Comparison of ENCODE assay signal across 8 cellular contexts in genomic region chr7:129225931-129226572, GRCh38. TPM values are rescaled to one million over a fixed set of nuclear protein-coding genes. Genes with fewer than 3 reads are reported as not detected.
DNase-seq lines count a peak whose midpoint lies in the region; ATAC-seq and TF ChIP-seq lines count a peak whose summit lies in the region.

No MANE protein-coding gene starts in this region.

- H3K4me1 ChIP-seq in SJCRH30 (peaks cover 13% of the 10 kb centered on the region; the same call in 1 of the 2 replicates), esophagus squamous epithelium (peaks cover 0 to 52% (median 13%) of the 10 kb centered on the region in 3 donors), prostate gland (replicated peaks) (peaks cover 7% of the 10 kb centered on the region)

- DNase-seq in NCI-H82 (lab: John Stamatoyannopoulos, UW), result peak; percentile 54
- no peak for DNase-seq in NCI-H82 treated with DMSO at 0.1 percent for 48 hours (lab: John Stamatoyannopoulos, UW; ENCODE audit: unreplicated experiment)
- DNase-seq in SJCRH30, result peak in 1 of 2 experiments; percentile 63
- no peak for DNase-seq in esophagus squamous epithelium (lab: John Stamatoyannopoulos, UW)
- DNase-seq in prostate gland (ENCODE audit: low spot score), result no peak
- DNase-seq in HEK293T (ENCODE audit: extremely low spot score), result no peak
- no peak for DNase-seq in omental fat pad (ENCODE audit: low spot score)
- DNase-seq in NCI-H2081 treated with DMSO at 0.1 percent for 48 hours (lab: John Stamatoyannopoulos, UW), result no peak

- H3K9me3 ChIP-seq in SJCRH30 (replicated peaks) (no peaks in the 10 kb centered on the region), esophagus squamous epithelium (no peaks in the 10 kb centered on the region), prostate gland (no peaks in the 10 kb centered on the region)

- H3K4me3 ChIP-seq in SJCRH30 (peak overlapping the region; percentile 80), esophagus squamous epithelium (peak overlapping the region; percentile 69 to 99 (median 90)), prostate gland (peak overlapping the region; percentile 81 to 98)

- POLR2A ChIA-PET in HEK293T (lab: Yijun Ruan, JAX), result interaction anchor here (0.8 kb wide), 1 partner anchor 172 kb away, joined by 4 read pairs; no protein-coding TSS in a partner anchor

- CTCF ChIA-PET in HEK293T (lab: Yijun Ruan, JAX), result interaction anchor here (1.3 kb wide), 1 partner anchor 117 kb away, joined by 5 read pairs; no protein-coding TSS in a partner anchor

- H3K36me3 ChIP-seq in SJCRH30 (no peaks in the 10 kb centered on the region), esophagus squamous epithelium (no peaks in the 10 kb centered on the region), prostate gland (no peaks in the 10 kb centered on the region)

- 14 to 21% methylated on average over 11 of the region's 11 CpGs for WGBS in esophagus squamous epithelium, 2 donors
- 15% methylated on average over 11 of the region's 11 CpGs for WGBS in prostate gland

- H3K27me3 ChIP-seq in SJCRH30 (no peaks in the 10 kb centered on the region), esophagus squamous epithelium (no peaks in the 10 kb centered on the region), prostate gland (replicated peaks; ENCODE audit: insufficient read depth) (no peaks in the 10 kb centered on the region)

- H3K27ac ChIP-seq in SJCRH30 (no peak overlapping the region), esophagus squamous epithelium (peak overlapping the region; percentile 90 to 98 (median 94)), prostate gland (peak overlapping the region; percentile 93 to 96)

- TF ChIP-seq CTCF in esophagus squamous epithelium (IDR thresholded peaks at IDR 0.05) (no peak), prostate gland (IDR thresholded peaks at IDR 0.05) (no peak), omental fat pad (IDR thresholded peaks at IDR 0.05) (no peak)

- TF ChIP-seq POLR2A in esophagus squamous epithelium (IDR thresholded peaks at IDR 0.05) (no peak), prostate gland (IDR thresholded peaks at IDR 0.05) (no peak)

- ATAC-seq in omental fat pad (ENCODE audit: low FRiP score), result no peak

- intact Hi-C loops in esophagus squamous epithelium (cut with DNase I) (loop anchor here (5.0 to 10.0 kb wide), 2 partner anchors 36 to 69 kb away; no protein-coding TSS in a partner anchor), prostate gland (cut with DNase I) (no loop called here)

TF ChIP-seq in HEK293T, 16 proteins besides CTCF, POLR2A, EP300 and RAD21:
- TF ChIP-seq BHLHE40 (IDR thresholded peaks at IDR 0.05; ENCODE audit: borderline replicate concordance), result no peak
- TF ChIP-seq ZNF384 (IDR thresholded peaks at IDR 0.05), result no peak
- no peak for TF ChIP-seq FOXK2 (IDR thresholded peaks at IDR 0.05)
- TF ChIP-seq FOXM1 (IDR thresholded peaks at IDR 0.05; ENCODE audit: borderline replicate concordance), result no peak

RNA-seq across cellular contexts. Expression of gene AHCYL2, which starts 1.2 kb away (rescaled TPM):
- total RNA-seq in SJCRH30 (2014; rRNA removed; shearing (Covaris generic)), result 10.2 and 10.9 TPM in 2 replicates
- total RNA-seq in esophagus squamous epithelium (10 to 100 TPM; 10.8 to 14.0 (median 13.7) TPM), prostate gland (10 to 100 TPM; 15.2 to 38.3 TPM), omental fat pad (10 to 100 TPM; 10.9 to 19.4 (median 14.6) TPM)

RNA-seq across cellular contexts. Expression of gene SMO, which starts 37.6 kb away (rescaled TPM):
- 40.5 and 43.2 TPM in 2 replicates for total RNA-seq in SJCRH30 (2014; rRNA removed; shearing (Covaris generic))
- total RNA-seq in esophagus squamous epithelium, result 10 to 100 TPM in 3 of 4 donors, 1 to 10 TPM in 1; 9.2 to 18.4 (median 10.4) TPM
- total RNA-seq in prostate gland, result 10 to 100 TPM; 23.2 to 32.9 TPM
- 1 to 10 TPM; 3.1 to 7.7 (median 4.9) TPM for total RNA-seq in omental fat pad
